8 cellular contexts compared by ENCODE assay signal in genomic region chr2:169827272-169828140, GRCh38. TPM values are rescaled to one million over a fixed set of nuclear protein-coding genes. Genes with fewer than 3 reads are reported as not detected.
DNase-seq lines count a peak whose midpoint lies in the region; ATAC-seq, FAIRE-seq and TF ChIP-seq lines count a peak whose summit lies in the region.

UBR3 (plus strand) TSS chr2:169827454; CDS start chr2:169827508, 54 bp downstream.

- WGBS in heart right ventricle, 2 donors = 0% methylated on average over 84 to 104 of the region's 104 CpGs
- WGBS in upper lobe of left lung, 2 donors = 1% methylated on average over 19 to 30 of the region's 104 CpGs

- no peak for TF ChIP-seq EP300 in upper lobe of left lung (IDR thresholded peaks at IDR 0.05)

- H3K36me3 ChIP-seq in heart right ventricle (peaks cover 0 to 3% (median 0%) of the 10 kb centered on the region in 9 donors), upper lobe of left lung (no peaks in the 10 kb centered on the region)

- H3K27ac ChIP-seq in heart right ventricle = peak within 1 kb of the TSS; percentile 88 to 99 (median 92)
- H3K27ac ChIP-seq in upper lobe of left lung = peak within 1 kb of the TSS; percentile 85 to 95 (median 90)

- peak; percentile 87 for DNase-seq in GM12892 (ENCODE audit: insufficient read length)
- DNase-seq in NCI-H1436 treated with DMSO at 0.1 percent for 48 hours (lab: John Stamatoyannopoulos, UW) = peak; percentile 14
- peak; percentile 86 for DNase-seq in amniotic epithelial cell (ENCODE audit: low read depth)
- DNase-seq in heart right ventricle = peak; percentile 95 to 96
- DNase-seq in posterior vena cava (ENCODE audit: low spot score) = peak; percentile 98
- peak; percentile 95 to 98 for DNase-seq in upper lobe of left lung

- H3K4me1 ChIP-seq in heart right ventricle (peaks cover 5 to 74% (median 62%) of the 10 kb centered on the region in 9 donors), upper lobe of left lung (peaks cover 42 to 51% (median 47%) of the 10 kb centered on the region in 4 donors)

- no peaks in the 10 kb centered on the region for H3K27me3 ChIP-seq in heart right ventricle
- no peaks in the 10 kb centered on the region for H3K27me3 ChIP-seq in upper lobe of left lung

- TF ChIP-seq POLR2A in GM12892 (IDR thresholded peaks at IDR 0.05; ENCODE audit: low read depth, low read length) = peak; percentile 86
- TF ChIP-seq POLR2A in upper lobe of left lung (IDR thresholded peaks at IDR 0.05) = peak in 3 of 4 donors; percentile 79 to 88 (median 85)

- peak; percentile 65 for FAIRE-seq in GM12892 (lab: Jason Lieb, UNC)

- ATAC-seq in HG02763 (IDR thresholded peaks at IDR 0.05; ENCODE audit: unreplicated experiment) (peak; percentile 68), heart right ventricle (peak; percentile 91 to 96 (median 94)), upper lobe of left lung (ENCODE audit: low FRiP score in 2 of 2) (peak; percentile 95 to 96)

- H3K9me3 ChIP-seq in heart right ventricle (no peaks in the 10 kb centered on the region), upper lobe of left lung (no peaks in the 10 kb centered on the region)

- TF ChIP-seq CTCF in heart right ventricle (IDR thresholded peaks at IDR 0.05) (peak in 1 of 9 donors; percentile 33), upper lobe of left lung (IDR thresholded peaks at IDR 0.05) (peak in 3 of 6 experiments; percentile 8 to 42 (median 19))

- H3K4me3 ChIP-seq in heart right ventricle = peak within 1 kb of the TSS; percentile 74 to 94 (median 90)
- peak within 1 kb of the TSS; percentile 82 to 99 (median 88) for H3K4me3 ChIP-seq in upper lobe of left lung

- intact Hi-C loops in T-helper 1 cell treated with Interleukin-12 subunit alpha and Interleukin-12 subunit beta and Interleukin-4 antibody, amounts not matched to agents 30 ng/mL and 1 ng/mL, for 36 hours (cut with micrococcal nuclease) = loop anchor here (1.0 to 10.0 kb wide), 10 partner anchors 29 to 1607 kb away; partner anchors contain the start of genes CFAP210, DCAF17, GORASP2 and LRP2
- intact Hi-C loops in heart right ventricle (cut with DNase I) (loop anchor here in 9 of 10 donors (2.0 to 10.0 kb wide), 6 partner anchors 47 to 187 kb away; no protein-coding TSS in a partner anchor), posterior vena cava (cut with DNase I) (loop anchor here in 1 of 2 donors (10.0 kb wide), 1 partner anchor 87 kb away; no protein-coding TSS in a partner anchor)

RNA-seq across cellular contexts. Expression of gene UBR3, which starts in this region (rescaled TPM):
- polyA plus RNA-seq in GM12892 (2012; ENCODE audit: missing spikeins) = 9.6 TPM
- total RNA-seq in T-helper 1 cell treated with Interleukin-12 subunit alpha and Interleukin-12 subunit beta and Interleukin-4 antibody, amounts not matched to agents 30 ng/mL and 1 ng/mL, for 36 hours = 27.1 and 28.2 TPM in 2 replicates
- total RNA-seq in heart right ventricle = 100 to 1,000 TPM; 108 to 146 (median 118) TPM
- 10 to 100 TPM; 21.0 to 77.6 TPM for polyA plus RNA-seq in heart right ventricle
- 10 to 100 TPM; 49.2 to 54.2 TPM for total RNA-seq in posterior vena cava
- total RNA-seq in upper lobe of left lung = 100 to 1,000 TPM in 2 of 6 donors, 10 to 100 TPM in 4; 27.8 to 126 (median 44.7) TPM

Comparison
In these comparisons a context has a peak if more than half of its experiments do, and no peak if none do; other contexts are left out.
1. Peak in every context shown above with its lines: DNase-seq, ATAC-seq, H3K4me3 ChIP-seq and H3K27ac ChIP-seq.
2. DNase-seq: peak in every context shown above with its lines; median percentile 98 in posterior vena cava; 96 in upper lobe of left lung; 96 in heart right ventricle; 87 in GM12892; 86 in amniotic epithelial cell; 14 in NCI-H1436 treated with DMSO at 0.1 percent for 48 hours.